21 cellular contexts compared by ENCODE assay signal in the genomic region with DNA sequence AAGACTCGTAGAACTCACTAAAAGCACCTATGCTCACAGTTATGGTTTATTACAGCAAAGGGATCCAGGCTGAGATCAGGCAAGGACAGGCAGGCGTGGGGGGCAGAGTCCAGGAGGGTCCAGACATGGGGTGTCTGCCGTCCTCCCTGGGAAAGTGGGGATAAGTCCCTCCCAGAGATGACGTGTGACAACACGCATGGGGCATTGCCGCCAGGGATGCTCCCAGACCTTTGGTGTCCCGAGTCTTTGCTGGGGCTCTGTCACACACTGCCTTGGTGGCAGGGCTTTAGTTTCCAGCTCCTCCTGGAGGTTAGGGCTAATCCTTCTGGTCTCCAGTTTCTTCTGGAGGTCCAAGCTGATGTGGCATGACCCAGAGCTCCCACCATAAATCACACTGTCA.
"Had no signal": no experiment of that assay in that cellular context is flagged by ENCODE, and none has a peak within 500 bp of the region (broad histone marks: within the 10 kb centered on the region; RNA-seq: fewer than 3 reads in every experiment).

No MANE protein-coding gene starts in this region.

- H3K27ac ChIP-seq: left lung, prostate gland, sigmoid colon, stomach, testis, tibial artery had no signal

- H3K27me3 Mint-ChIP-seq: type B pancreatic cell had no signal

- H3K4me1 ChIP-seq: prostate gland, tibial artery had no signal

- H3K27ac Mint-ChIP-seq: mesothelial cell of epicardium; naive thymus-derived CD4-positive, alpha-beta T cell; stimulated activated effector memory CD8-positive, alpha-beta T cell treated with anti-CD3 and anti-CD28 coated beads, Interleukin-12 subunit alpha, Interleukin-12 subunit beta, amount 100 ng/mL, for 72 hours; type B pancreatic cell had no signal

- H3K36me3 Mint-ChIP-seq: mesothelial cell of epicardium; naive thymus-derived CD4-positive, alpha-beta T cell; stimulated activated effector memory CD8-positive, alpha-beta T cell treated with anti-CD3 and anti-CD28 coated beads, Interleukin-12 subunit alpha, Interleukin-12 subunit beta, amount 100 ng/mL, for 72 hours; type B pancreatic cell had no signal

- H3K27me3 ChIP-seq: left lung, sigmoid colon, testis had no signal

- H3K9me3 ChIP-seq: left lung, prostate gland, sigmoid colon, testis, tibial artery had no signal

- H3K9me3 Mint-ChIP-seq: mesothelial cell of epicardium; stimulated activated effector memory CD8-positive, alpha-beta T cell treated with anti-CD3 and anti-CD28 coated beads, Interleukin-12 subunit alpha, Interleukin-12 subunit beta, amount 100 ng/mL, for 72 hours; type B pancreatic cell had no signal

- H3K4me1 Mint-ChIP-seq: stimulated activated effector memory CD8-positive, alpha-beta T cell treated with anti-CD3 and anti-CD28 coated beads, Interleukin-12 subunit alpha, Interleukin-12 subunit beta, amount 100 ng/mL, for 72 hours had no signal

- FAIRE-seq: frontal cortex, kidney had no signal

- H3K4me3 ChIP-seq: left lung, prostate gland, sigmoid colon, stomach, testis, tibial artery had no signal

- DNase-seq: cortex of kidney; effector CD4-positive, alpha-beta T cell; kidney; left cardiac atrium; mesenchymal stem cell; naive thymus-derived CD4-positive, alpha-beta T cell; sigmoid colon; stimulated activated CD4-positive, alpha-beta T cell treated with anti-CD3 and anti-CD28 coated beads, Interleukin-2, amount 100 ng/mL, for 24 hours; stimulated activated CD4-positive, alpha-beta T cell treated with anti-CD3 and anti-CD28 coated beads, Interleukin-4, amount 100 ng/mL, for 24 hours; stimulated activated naive CD4-positive, alpha-beta T cell treated with Interleukin-2 at 50 U/mL for 16 hours; stomach; testis; tibial artery had no signal

- ATAC-seq: left cardiac atrium; left lung; naive thymus-derived CD4-positive, alpha-beta T cell; right cardiac atrium; stimulated activated effector memory CD8-positive, alpha-beta T cell treated with anti-CD3 and anti-CD28 coated beads, Interleukin-12 subunit alpha, Interleukin-12 subunit beta, amount 100 ng/mL, for 72 hours had no signal

- H3K36me3 ChIP-seq: left lung, prostate gland, sigmoid colon, stomach, tibial artery had no signal

- H3K4me3 Mint-ChIP-seq: mesothelial cell of epicardium; naive thymus-derived CD4-positive, alpha-beta T cell; nephron; stimulated activated effector memory CD8-positive, alpha-beta T cell treated with anti-CD3 and anti-CD28 coated beads, Interleukin-12 subunit alpha, Interleukin-12 subunit beta, amount 100 ng/mL, for 72 hours; type B pancreatic cell had no signal
